12 cellular contexts compared by ENCODE assay signal in the genomic region with DNA sequence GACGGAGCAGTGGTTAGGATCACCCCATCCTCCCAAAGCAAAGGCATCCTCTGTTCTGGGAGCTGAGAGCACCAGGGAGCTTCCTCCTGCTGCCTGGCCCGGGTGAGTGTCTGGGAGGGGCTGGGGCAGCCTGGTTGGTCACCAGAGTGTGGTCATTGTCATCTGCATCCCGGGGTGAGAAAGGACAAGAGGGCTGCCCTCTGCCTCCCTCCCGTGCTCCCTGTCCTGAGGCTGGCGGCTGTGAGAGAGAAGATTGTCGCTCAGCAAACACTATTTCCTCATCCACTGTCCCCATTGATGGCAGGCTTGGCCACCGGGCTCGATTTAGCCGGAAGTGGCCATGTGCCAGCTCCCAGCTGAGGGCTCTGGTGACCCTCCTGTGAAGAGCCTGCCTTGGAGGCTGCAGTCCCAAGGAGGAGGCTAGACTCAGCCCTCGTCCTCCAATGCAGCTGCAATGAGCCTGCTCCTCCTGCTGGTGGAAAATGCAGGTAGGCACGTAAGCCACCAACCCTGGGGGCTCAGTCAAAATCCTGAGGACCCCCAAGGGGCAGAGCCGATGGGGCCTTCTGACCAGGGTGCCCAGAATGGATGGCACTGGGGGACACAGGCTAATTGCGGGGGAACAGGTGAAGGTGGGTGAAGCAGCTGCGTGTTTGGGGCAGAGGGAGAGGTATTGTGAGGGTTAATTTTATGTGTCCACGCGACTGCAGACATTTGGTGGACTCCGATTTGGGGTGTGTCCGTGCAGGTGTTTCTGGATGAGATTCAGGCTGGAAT.
DNase-seq lines count a peak whose midpoint lies in the region; ATAC-seq, FAIRE-seq and TF ChIP-seq lines count a peak whose summit lies in the region.
"Had no signal": no experiment of that assay in that cellular context is flagged by ENCODE, and none has a peak within 500 bp of the region (broad histone marks: within the 10 kb centered on the region; RNA-seq: fewer than 3 reads in every experiment).

No MANE protein-coding gene starts in this region.

- no peak overlapping the region for H2AFZ ChIP-seq in Loucy (ENCODE audit: low read length)

- no peak for FAIRE-seq in D721Med (lab: Jason Lieb, UNC)
- FAIRE-seq: endometrium, HTR-8/SVneo, pancreas had no signal

- H3K27ac ChIP-seq in RWPE1: no peak overlapping the region
- H3K27ac ChIP-seq: pancreas had no signal

- H3K4me1 ChIP-seq in Loucy (ENCODE audit: insufficient read depth, low read length, poor library complexity, severe bottlenecking): no peaks in the 10 kb centered on the region
- peaks cover 16% of the 10 kb centered on the region for H3K4me1 ChIP-seq in mucosa of descending colon (ENCODE audit: low read depth)

- peak; percentile 75 for ATAC-seq in mucosa of descending colon
- ATAC-seq: pancreas had no signal

- POLR2A ChIA-PET in activated CD4-positive, alpha-beta T cell treated with anti-CD3 and anti-CD28 coated beads, Interleukin-2, amount 10 ng/mL, durations not matched to agents 7 days and 5 days (lab: Charles Lee): no interaction called here
- POLR2A ChIA-PET in RWPE1 (lab: Yijun Ruan, JAX; ENCODE audit: low non-redundant PET): no interaction called here

- TF ChIP-seq CTCF in D721Med (IDR thresholded peaks at IDR 0.05; ENCODE audit: insufficient read depth, missing control alignments): peak; percentile 43
- TF ChIP-seq CTCF in Loucy (conservative IDR thresholded peaks at IDR 0.05; ENCODE audit: low read length): peak; percentile 31; the same call in 1 of the 2 replicates
- TF ChIP-seq CTCF in brain (conservative IDR thresholded peaks at IDR 0.05): peak; percentile 31 to 60
- TF ChIP-seq CTCF in mucosa of descending colon (IDR thresholded peaks at IDR 0.05): peak; percentile 55
- no peak for TF ChIP-seq CTCF in RWPE1 (conservative IDR thresholded peaks at IDR 0.05; ENCODE audit: low read depth)

- H3K4me3 Mint-ChIP-seq in brain: peak overlapping the region in 1 of 5 experiments; percentile 63
- H3K4me3 Mint-ChIP-seq in activated CD4-positive, alpha-beta T cell treated with anti-CD3 and anti-CD28 coated beads, Interleukin-2, amount 10 ng/mL, durations not matched to agents 7 days and 5 days: no peak overlapping the region

- H3K4me3 ChIP-seq in Loucy (ENCODE audit: low read length, poor library complexity, severe bottlenecking) (no peak overlapping the region), mucosa of descending colon (no peak overlapping the region)
- H3K4me3 ChIP-seq: pancreas had no signal

- H3K9me2 ChIP-seq in Loucy (replicated peaks; ENCODE audit: low read depth, low read length): no peaks in the 10 kb centered on the region

- H3K4me1 Mint-ChIP-seq in brain: peaks cover 74% of the 10 kb centered on the region
- H3K4me1 Mint-ChIP-seq in activated CD4-positive, alpha-beta T cell treated with anti-CD3 and anti-CD28 coated beads, Interleukin-2, amount 10 ng/mL, durations not matched to agents 7 days and 5 days: no peaks in the 10 kb centered on the region

- no peaks in the 10 kb centered on the region; the same call in 1 of the 2 replicates for H3K9me3 ChIP-seq in Loucy (ENCODE audit: insufficient read depth, low read depth, low read length)
- no peaks in the 10 kb centered on the region for H3K9me3 ChIP-seq in mucosa of descending colon
- H3K9me3 ChIP-seq: pancreas had no signal

- H3K36me3 ChIP-seq in Loucy (ENCODE audit: insufficient read depth, low read length): no peaks in the 10 kb centered on the region
- H3K36me3 ChIP-seq in mucosa of descending colon (ENCODE audit: low read depth): no peaks in the 10 kb centered on the region
- H3K36me3 ChIP-seq: pancreas had no signal

- peaks cover 7% of the 10 kb centered on the region for H3K27me3 Mint-ChIP-seq in brain
- H3K27me3 Mint-ChIP-seq in activated CD4-positive, alpha-beta T cell treated with anti-CD3 and anti-CD28 coated beads, Interleukin-2, amount 10 ng/mL, durations not matched to agents 7 days and 5 days: no peaks in the 10 kb centered on the region

- DNase-seq in D721Med (ENCODE audit: insufficient read length, low spot score): no peak
- DNase-seq in mucosa of descending colon: peak; percentile 49 to 74 (median 62)
- no peak for DNase-seq in activated CD4-positive, alpha-beta T cell treated with anti-CD3 and anti-CD28 coated beads, Interleukin-2, amount 10 ng/mL, durations not matched to agents 7 days and 5 days
- no peak for DNase-seq in stimulated activated CD4-positive, alpha-beta T cell treated with anti-CD3 and anti-CD28 coated beads, Interleukin-12 subunit alpha, Interleukin-12 subunit beta, amount 100 ng/mL, for 4 hours
- no peak for DNase-seq in midbrain (lab: John Stamatoyannopoulos, UW)
- DNase-seq in RWPE1 (ENCODE audit: low spot score): no peak
- DNase-seq: NCI-H774 had no signal

- H3K9ac ChIP-seq in Loucy (ENCODE audit: low read depth, low read length, poor library complexity, severe bottlenecking): no peak overlapping the region

- peaks cover 0 to 11% (median 0%) of the 10 kb centered on the region in 5 experiments for H3K9me3 Mint-ChIP-seq in brain
- H3K9me3 Mint-ChIP-seq in activated CD4-positive, alpha-beta T cell treated with anti-CD3 and anti-CD28 coated beads, Interleukin-2, amount 10 ng/mL, durations not matched to agents 7 days and 5 days: peaks cover 5% of the 10 kb centered on the region

- H3K79me2 ChIP-seq in Loucy (ENCODE audit: insufficient read depth, low read length): no peaks in the 10 kb centered on the region

- H3K27me3 ChIP-seq in Loucy (ENCODE audit: insufficient read depth, low read length, poor library complexity, severe bottlenecking): no peaks in the 10 kb centered on the region
- H3K27me3 ChIP-seq: pancreas had no signal

- intact Hi-C loops in mucosa of descending colon (cut with DNase I, micrococcal nuclease): no loop called here

- peak overlapping the region in 3 of 5 experiments; percentile 16 to 93 (median 82) for H3K27ac Mint-ChIP-seq in brain
- no peak overlapping the region for H3K27ac Mint-ChIP-seq in activated CD4-positive, alpha-beta T cell treated with anti-CD3 and anti-CD28 coated beads, Interleukin-2, amount 10 ng/mL, durations not matched to agents 7 days and 5 days

- H3F3A ChIP-seq in Loucy (ENCODE audit: low read depth): no peaks in the 10 kb centered on the region

- no peak overlapping the region for H3K4me2 ChIP-seq in Loucy (ENCODE audit: low read depth, low read length, poor library complexity, severe bottlenecking)

- H3K36me3 Mint-ChIP-seq in brain: no peaks in the 10 kb centered on the region
- no peaks in the 10 kb centered on the region for H3K36me3 Mint-ChIP-seq in activated CD4-positive, alpha-beta T cell treated with anti-CD3 and anti-CD28 coated beads, Interleukin-2, amount 10 ng/mL, durations not matched to agents 7 days and 5 days (ENCODE audit: low read depth)

- H4K20me1 ChIP-seq in Loucy (ENCODE audit: insufficient read depth, low read length, poor library complexity, severe bottlenecking): no peaks in the 10 kb centered on the region

- CTCF ChIA-PET in activated CD4-positive, alpha-beta T cell treated with anti-CD3 and anti-CD28 coated beads, Interleukin-2, amount 10 ng/mL, durations not matched to agents 7 days and 5 days (lab: Charles Lee): no interaction called here
- CTCF ChIA-PET in RWPE1 (lab: Yijun Ruan, JAX): interaction anchor here (0.5 to 0.8 kb wide), 4 partner anchors 156 to 437 kb away, joined by 3 read pairs; no protein-coding TSS in a partner anchor

Comparison
In these comparisons a context has a peak if more than half of its experiments do, and no peak if none do; other contexts are left out.
1. DNase-seq: peak in mucosa of descending colon (3 of 3); none in D721Med (single experiment), activated CD4-positive, alpha-beta T cell treated with anti-CD3 and anti-CD28 coated beads, Interleukin-2, amount 10 ng/mL, durations not matched to agents 7 days and 5 days (single experiment), stimulated activated CD4-positive, alpha-beta T cell treated with anti-CD3 and anti-CD28 coated beads, Interleukin-12 subunit alpha, Interleukin-12 subunit beta, amount 100 ng/mL, for 4 hours (single experiment), midbrain (single experiment) and RWPE1 (single experiment).